ENCODE assay signal across 8 cellular contexts in the genomic region with DNA sequence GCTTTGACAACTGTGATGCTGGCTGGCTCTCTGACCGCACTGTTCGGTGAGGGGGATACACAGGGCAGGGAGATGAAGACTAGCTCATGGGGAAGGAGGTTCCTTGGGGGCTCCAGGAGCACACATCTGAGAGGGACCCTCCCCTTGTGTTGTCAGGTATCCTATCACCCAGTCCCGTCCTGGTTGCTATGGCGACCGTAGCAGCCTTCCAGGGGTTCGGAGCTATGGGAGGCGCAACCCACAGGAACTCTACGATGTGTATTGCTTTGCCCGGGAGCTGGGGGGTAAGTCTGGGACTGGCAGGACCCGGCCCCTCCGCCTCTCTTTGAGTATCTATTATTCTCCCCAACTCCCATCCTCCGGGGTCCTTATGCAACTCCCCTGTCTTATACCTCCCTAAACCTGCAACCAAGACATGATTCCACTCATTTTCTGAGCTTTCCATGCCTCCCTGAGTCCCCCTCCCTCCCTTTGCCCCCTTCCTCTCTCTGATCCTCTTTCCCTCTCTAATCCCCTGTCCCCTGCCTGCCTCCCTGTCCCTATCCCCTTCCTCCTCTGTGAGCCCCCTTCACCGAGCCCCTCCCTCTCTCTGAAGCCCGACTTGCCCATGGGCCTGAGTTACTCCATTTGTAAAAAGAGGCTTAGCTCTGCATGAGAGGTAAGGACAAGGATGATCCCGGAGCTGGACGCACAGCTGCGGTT. TPM values are rescaled to one million over a fixed set of nuclear protein-coding genes. Genes with fewer than 3 reads are reported as not detected.
DNase-seq lines count a peak whose midpoint lies in the region; ATAC-seq and TF ChIP-seq lines count a peak whose summit lies in the region.

No MANE protein-coding gene starts in this region.

- H3K4me3 ChIP-seq in left ventricle myocardium inferior = peak overlapping the region; percentile 59
- peak overlapping the region; percentile 28 for H3K4me3 ChIP-seq in WERI-Rb-1 (ENCODE audit: low read depth, low read length)
- H3K4me3 ChIP-seq in iPS-15b (ENCODE audit: low read depth, low read length) = peak overlapping the region; percentile 60
- peak overlapping the region; percentile 50 for H3K4me3 ChIP-seq in thymus (ENCODE audit: low read length)

- no peak for DNase-seq in left ventricle myocardium inferior
- DNase-seq in left cardiac atrium = no peak
- DNase-seq in WERI-Rb-1 = peak; percentile 75
- DNase-seq in AG20443 (ENCODE audit: low spot score) = no peak
- DNase-seq in NOMO-1 treated with DMSO at 0.1 percent for 48 hours (lab: John Stamatoyannopoulos, UW; ENCODE audit: unreplicated experiment) = no peak

- TF ChIP-seq CTCF in left ventricle myocardium inferior (IDR thresholded peaks at IDR 0.05; ENCODE audit: borderline replicate concordance) (no peak), WERI-Rb-1 (IDR thresholded peaks at IDR 0.05; ENCODE audit: low read depth, low read length) (no peak)

- H3K4me1 ChIP-seq in left ventricle myocardium inferior (peaks cover 9% of the 10 kb centered on the region), iPS-15b (ENCODE audit: control insufficient read depth, insufficient read depth, low read length) (no peaks in the 10 kb centered on the region), thymus (ENCODE audit: control insufficient read depth, insufficient read depth, low read length) (peaks cover 2% of the 10 kb centered on the region)

- intact Hi-C loops in left ventricle myocardium inferior (cut with micrococcal nuclease) = no loop called here
- intact Hi-C loops in left cardiac atrium (cut with DNase I) = no loop called here

- H3K36me3 ChIP-seq in left ventricle myocardium inferior (no peaks in the 10 kb centered on the region), WERI-Rb-1 (no peaks in the 10 kb centered on the region), iPS-15b (ENCODE audit: control insufficient read depth, insufficient read depth, low read length) (no peaks in the 10 kb centered on the region), thymus (ENCODE audit: control insufficient read depth, insufficient read depth) (no peaks in the 10 kb centered on the region)

- ATAC-seq in left cardiac atrium = no peak
- no peak for ATAC-seq in HG02610 (IDR thresholded peaks at IDR 0.05; ENCODE audit: unreplicated experiment)

- H3K9me3 ChIP-seq in left ventricle myocardium inferior (replicated peaks) (no peaks in the 10 kb centered on the region), WERI-Rb-1 (ENCODE audit: severe bottlenecking) (peaks cover 3% of the 10 kb centered on the region), iPS-15b (ENCODE audit: control insufficient read depth, insufficient read depth, low read length) (no peaks in the 10 kb centered on the region), thymus (ENCODE audit: control insufficient read depth) (no peaks in the 10 kb centered on the region)

- peaks cover 84% of the 10 kb centered on the region for H3K27me3 ChIP-seq in left ventricle myocardium inferior (ENCODE audit: low read depth)
- no peaks in the 10 kb centered on the region for H3K27me3 ChIP-seq in WERI-Rb-1 (ENCODE audit: insufficient read depth, low read depth, severe bottlenecking)
- peaks cover 17% of the 10 kb centered on the region for H3K27me3 ChIP-seq in iPS-15b (ENCODE audit: control insufficient read depth, insufficient read depth, low read length)
- H3K27me3 ChIP-seq in thymus (ENCODE audit: control insufficient read depth, insufficient read depth) = peaks cover 9% of the 10 kb centered on the region

- no peak overlapping the region for H3K27ac ChIP-seq in left ventricle myocardium inferior (replicated peaks)
- peak overlapping the region; percentile 79 for H3K27ac ChIP-seq in WERI-Rb-1
- no peak overlapping the region for H3K27ac ChIP-seq in thymus (ENCODE audit: low read depth)

- WGBS in thymus = 74% methylated on average over 17 of the region's 17 CpGs

- no peak overlapping the region for H3K9ac ChIP-seq in iPS-15b (ENCODE audit: low read depth, low read length)

RNA-seq across cellular contexts. Expression of a gene that starts 12.5 kb away (rescaled TPM):
- total RNA-seq in left ventricle myocardium inferior = not detected
- total RNA-seq in left cardiac atrium = not detected
- 0.27 TPM for polyA plus RNA-seq in thymus

RNA-seq across cellular contexts. Expression of a gene that starts 21.1 kb away (rescaled TPM):
- total RNA-seq in left ventricle myocardium inferior (6.3 TPM), left cardiac atrium (10 to 100 TPM in 1 of 2 donors, 1 to 10 TPM in 1; 9.4 to 11.2 TPM)
- 20.1 TPM for polyA plus RNA-seq in thymus

RNA-seq across cellular contexts. Expression of a gene that starts 32.2 kb away (rescaled TPM):
- total RNA-seq in left ventricle myocardium inferior (37.2 TPM), left cardiac atrium (10 to 100 TPM; 40.7 to 46.2 TPM)
- 136 TPM for polyA plus RNA-seq in thymus

RNA-seq across cellular contexts. Expression of a gene that starts 32.3 kb away (rescaled TPM):
- total RNA-seq in left ventricle myocardium inferior (20.2 TPM), left cardiac atrium (10 to 100 TPM; 20.1 to 24.0 TPM)
- polyA plus RNA-seq in thymus = 23.8 TPM

RNA-seq across cellular contexts. Expression of a gene that starts 48.8 kb away (rescaled TPM):
- 0.30 TPM for total RNA-seq in left ventricle myocardium inferior
- total RNA-seq in left cardiac atrium = 1 to 10 TPM in 1 of 2 donors, under 1 TPM in 1; 0.59 to 1.4 TPM
- 0.07 TPM for polyA plus RNA-seq in thymus
